ENCODE assay signal across 6 cellular contexts in the genomic region with DNA sequence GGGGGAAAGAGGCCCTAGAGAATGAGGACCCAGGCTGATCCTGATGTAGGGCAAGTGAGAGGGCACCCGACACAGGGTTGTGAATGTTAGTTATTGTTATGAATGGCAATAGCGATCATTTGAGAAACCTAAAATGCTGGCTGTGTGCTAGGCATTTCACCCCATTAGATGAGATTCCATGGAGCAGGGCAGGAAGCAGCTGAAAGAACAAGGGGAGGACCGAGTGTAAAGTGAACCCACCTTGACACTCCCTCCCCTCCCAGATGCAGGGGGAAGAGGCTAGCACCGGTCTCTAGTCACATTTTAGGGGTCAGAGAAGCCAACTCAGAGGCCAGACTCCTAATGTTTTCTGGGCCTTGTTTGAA. TPM values are rescaled to one million over a fixed set of nuclear protein-coding genes. Genes with fewer than 3 reads are reported as not detected.
DNase-seq lines count a peak whose midpoint lies in the region; ATAC-seq and TF ChIP-seq lines count a peak whose summit lies in the region.

No MANE protein-coding gene starts in this region.

- H3K4me3 ChIP-seq in HUES6 (ENCODE audit: low read depth, low read length) (peak overlapping the region; percentile 73), breast epithelium (peak overlapping the region; percentile 67 to 69 (median 69)), parathyroid adenoma (ENCODE audit: low read depth, low read length) (no peak overlapping the region)

- H3K9me3 ChIP-seq in HUES6 (ENCODE audit: control insufficient read depth, insufficient read depth, low read depth, low read length) (no peaks in the 10 kb centered on the region), breast epithelium (no peaks in the 10 kb centered on the region), parathyroid adenoma (ENCODE audit: control insufficient read depth, low read length) (no peaks in the 10 kb centered on the region)

- no peaks in the 10 kb centered on the region for H3K79me2 ChIP-seq in parathyroid adenoma

- H3K4me1 ChIP-seq in HUES6 (ENCODE audit: control insufficient read depth, insufficient read depth, low read length), result peaks cover 52% of the 10 kb centered on the region
- no peaks in the 10 kb centered on the region for H3K4me1 ChIP-seq in breast epithelium
- peaks cover 45% of the 10 kb centered on the region for H3K4me1 ChIP-seq in parathyroid adenoma

- H3K9ac ChIP-seq in HUES6 (ENCODE audit: low read length) (peak overlapping the region; percentile 69), parathyroid adenoma (no peak overlapping the region)

- H3K4me2 ChIP-seq in parathyroid adenoma (ENCODE audit: low read length), result peak overlapping the region; percentile 78

- ATAC-seq in GM21381 (IDR thresholded peaks at IDR 0.05; ENCODE audit: unreplicated experiment), result no peak

- intact Hi-C loops in breast epithelium (cut with DNase I; ENCODE audit: low total_unique reads), result no loop called here

- TF ChIP-seq POLR2A in breast epithelium (IDR thresholded peaks at IDR 0.05), result no peak

- no peak for DNase-seq in breast epithelium (ENCODE audit: low spot score in 2 of 2)
- DNase-seq in SW480 (ENCODE audit: low spot score), result no peak
- no peak for DNase-seq in putamen (ENCODE audit: low spot score)

- peak overlapping the region; percentile 88 for H2AFZ ChIP-seq in parathyroid adenoma

- H3K27me3 ChIP-seq in HUES6 (ENCODE audit: control insufficient read depth, insufficient read depth, low read length) (peaks cover 46% of the 10 kb centered on the region), breast epithelium (no peaks in the 10 kb centered on the region), parathyroid adenoma (ENCODE audit: control insufficient read depth, insufficient read depth, low read length) (no peaks in the 10 kb centered on the region)

- H3K36me3 ChIP-seq in HUES6 (ENCODE audit: control insufficient read depth, insufficient read depth, low read length) (no peaks in the 10 kb centered on the region), breast epithelium (no peaks in the 10 kb centered on the region), parathyroid adenoma (ENCODE audit: control insufficient read depth, insufficient read depth, low read length) (no peaks in the 10 kb centered on the region)

- TF ChIP-seq CTCF in breast epithelium (IDR thresholded peaks at IDR 0.05) (no peak), parathyroid adenoma (IDR thresholded peaks at IDR 0.05) (no peak)

- H3K27ac ChIP-seq in HUES6 (ENCODE audit: low read depth, low read length), result peak overlapping the region; percentile 39; the same call in 1 of the 2 replicates
- no peak overlapping the region for H3K27ac ChIP-seq in breast epithelium
- no peak overlapping the region for H3K27ac ChIP-seq in parathyroid adenoma

RNA-seq across cellular contexts. Expression of gene CORO6, which starts 0.6 kb away (rescaled TPM):
- total RNA-seq in breast epithelium, result 10 to 100 TPM in 2 of 3 donors, 1 to 10 TPM in 1; 6.6 to 21.3 (median 16.8) TPM

RNA-seq across cellular contexts. Expression of gene ANKRD13B, which starts 30.3 kb away (rescaled TPM):
- 10 to 100 TPM in 1 of 3 donors, 1 to 10 TPM in 2; 8.5 to 13.0 (median 9.2) TPM for total RNA-seq in breast epithelium

RNA-seq across cellular contexts. Expression of gene GIT1, which starts 33.8 kb away (rescaled TPM):
- 10 to 100 TPM; 28.5 to 41.3 (median 31.2) TPM for total RNA-seq in breast epithelium

RNA-seq across cellular contexts. Expression of gene TP53I13, which starts 54.8 kb away (rescaled TPM):
- 100 to 1,000 TPM in 1 of 3 donors, 10 to 100 TPM in 2; 34.1 to 114 (median 56.0) TPM for total RNA-seq in breast epithelium

RNA-seq across cellular contexts. Expression of gene ABHD15, which starts 56.4 kb away (rescaled TPM):
- 10 to 100 TPM in 1 of 3 donors, 1 to 10 TPM in 2; 7.9 to 29.3 (median 9.8) TPM for total RNA-seq in breast epithelium
